Comparison of ENCODE assay signal across 1 cellular context in the genomic region with DNA sequence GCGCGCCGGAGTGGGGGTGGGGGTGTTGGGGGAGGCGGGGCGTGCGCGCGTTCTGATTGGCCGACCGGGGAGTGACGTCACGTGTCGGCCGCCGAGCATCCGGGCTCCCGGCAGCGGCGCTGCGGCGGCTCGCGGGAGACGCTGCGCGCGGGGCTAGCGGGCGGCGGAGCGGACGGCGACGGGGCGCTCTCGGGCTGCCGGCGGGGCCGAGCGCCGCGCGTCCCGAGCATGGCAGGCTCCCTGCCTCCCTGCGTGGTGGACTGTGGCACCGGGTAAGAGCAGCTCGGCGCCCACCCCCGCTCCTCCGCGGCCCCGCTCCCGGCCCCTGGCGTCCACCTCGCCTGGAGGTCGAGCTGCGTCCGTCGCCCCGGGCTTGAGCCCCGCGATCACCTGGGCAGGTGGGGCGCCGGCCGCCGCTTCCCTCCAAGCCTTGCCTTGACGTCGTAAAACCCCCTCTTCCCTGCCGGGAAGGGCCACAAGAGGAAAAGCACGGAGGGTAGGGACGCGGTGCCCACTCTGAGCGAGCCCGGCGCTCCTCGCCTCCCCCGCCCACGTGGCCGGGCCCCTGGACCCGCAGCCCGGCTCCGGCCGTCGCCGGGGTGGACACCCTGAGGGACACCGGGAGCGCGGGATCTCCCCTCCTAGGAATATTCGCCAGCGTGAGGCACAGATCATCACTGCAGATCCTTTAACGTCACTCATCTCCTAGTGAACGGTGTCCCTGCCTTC.
TF ChIP-seq lines count a peak whose summit lies in the region.

A gene (plus strand): TSS at position 98 of the 729 bp plus-strand sequence. CDS start 131 bp downstream, at position 229.

TF ChIP-seq in HepG2, 621 proteins besides CTCF, POLR2A, EP300 and RAD21 (continued from another document and continues in another):
- TF ChIP-seq, protein P1, sequence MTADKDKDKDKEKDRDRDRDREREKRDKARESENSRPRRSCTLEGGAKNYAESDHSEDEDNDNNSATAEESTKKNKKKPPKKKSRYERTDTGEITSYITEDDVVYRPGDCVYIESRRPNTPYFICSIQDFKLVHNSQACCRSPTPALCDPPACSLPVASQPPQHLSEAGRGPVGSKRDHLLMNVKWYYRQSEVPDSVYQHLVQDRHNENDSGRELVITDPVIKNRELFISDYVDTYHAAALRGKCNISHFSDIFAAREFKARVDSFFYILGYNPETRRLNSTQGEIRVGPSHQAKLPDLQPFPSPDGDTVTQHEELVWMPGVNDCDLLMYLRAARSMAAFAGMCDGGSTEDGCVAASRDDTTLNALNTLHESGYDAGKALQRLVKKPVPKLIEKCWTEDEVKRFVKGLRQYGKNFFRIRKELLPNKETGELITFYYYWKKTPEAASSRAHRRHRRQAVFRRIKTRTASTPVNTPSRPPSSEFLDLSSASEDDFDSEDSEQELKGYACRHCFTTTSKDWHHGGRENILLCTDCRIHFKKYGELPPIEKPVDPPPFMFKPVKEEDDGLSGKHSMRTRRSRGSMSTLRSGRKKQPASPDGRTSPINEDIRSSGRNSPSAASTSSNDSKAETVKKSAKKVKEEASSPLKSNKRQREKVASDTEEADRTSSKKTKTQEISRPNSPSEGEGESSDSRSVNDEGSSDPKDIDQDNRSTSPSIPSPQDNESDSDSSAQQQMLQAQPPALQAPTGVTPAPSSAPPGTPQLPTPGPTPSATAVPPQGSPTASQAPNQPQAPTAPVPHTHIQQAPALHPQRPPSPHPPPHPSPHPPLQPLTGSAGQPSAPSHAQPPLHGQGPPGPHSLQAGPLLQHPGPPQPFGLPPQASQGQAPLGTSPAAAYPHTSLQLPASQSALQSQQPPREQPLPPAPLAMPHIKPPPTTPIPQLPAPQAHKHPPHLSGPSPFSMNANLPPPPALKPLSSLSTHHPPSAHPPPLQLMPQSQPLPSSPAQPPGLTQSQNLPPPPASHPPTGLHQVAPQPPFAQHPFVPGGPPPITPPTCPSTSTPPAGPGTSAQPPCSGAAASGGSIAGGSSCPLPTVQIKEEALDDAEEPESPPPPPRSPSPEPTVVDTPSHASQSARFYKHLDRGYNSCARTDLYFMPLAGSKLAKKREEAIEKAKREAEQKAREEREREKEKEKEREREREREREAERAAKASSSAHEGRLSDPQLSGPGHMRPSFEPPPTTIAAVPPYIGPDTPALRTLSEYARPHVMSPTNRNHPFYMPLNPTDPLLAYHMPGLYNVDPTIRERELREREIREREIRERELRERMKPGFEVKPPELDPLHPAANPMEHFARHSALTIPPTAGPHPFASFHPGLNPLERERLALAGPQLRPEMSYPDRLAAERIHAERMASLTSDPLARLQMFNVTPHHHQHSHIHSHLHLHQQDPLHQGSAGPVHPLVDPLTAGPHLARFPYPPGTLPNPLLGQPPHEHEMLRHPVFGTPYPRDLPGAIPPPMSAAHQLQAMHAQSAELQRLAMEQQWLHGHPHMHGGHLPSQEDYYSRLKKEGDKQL (CRISPR knock-in tag; IDR thresholded peaks at IDR 0.05; ENCODE audit: low read depth), result no peak
- TF ChIP-seq TCF7L2 (IDR thresholded peaks at IDR 0.05; ENCODE audit: low read depth, low read length) (no peak), ESRRA (CRISPR knock-in tag; IDR thresholded peaks at IDR 0.05; ENCODE audit: low read depth) (0 out of 2 replicates have a peak, but pooled peaks have one; percentile 42), ZSCAN25 (CRISPR knock-in tag; IDR thresholded peaks at IDR 0.05) (no peak), CENPX (CRISPR knock-in tag; IDR thresholded peaks at IDR 0.05) (no peak), ZNF781 (CRISPR knock-in tag; IDR thresholded peaks at IDR 0.05; ENCODE audit: borderline replicate concordance, not compliant biosample characterization) (no peak), POLR2G (IDR thresholded peaks at IDR 0.05; ENCODE audit: low read depth, low read length) (peak; percentile 65), ZNF557 (CRISPR knock-in tag; IDR thresholded peaks at IDR 0.05) (no peak), MZF1 (CRISPR knock-in tag; IDR thresholded peaks at IDR 0.05; ENCODE audit: borderline replicate concordance) (no peak), NFIC (IDR thresholded peaks at IDR 0.05; ENCODE audit: low read length) (no peak), ZNF780A (CRISPR knock-in tag; IDR thresholded peaks at IDR 0.05) (no peak), POLR2AphosphoS5 (IDR thresholded peaks at IDR 0.05; ENCODE audit: low read depth, low read length) (peak; percentile 43; the same call in 1 of the 2 replicates), ZNF317 (CRISPR knock-in tag; IDR thresholded peaks at IDR 0.05) (no peak), ZC3H4 (CRISPR knock-in tag; IDR thresholded peaks at IDR 0.05; ENCODE audit: borderline replicate concordance) (no peak), AGO2 (optimal IDR thresholded peaks at IDR 0.05; ENCODE audit: low read depth, low read length) (peak; percentile 71), SNAPC2 (CRISPR knock-in tag; IDR thresholded peaks at IDR 0.05) (0 out of 2 replicates have a peak, but pooled peaks have one; percentile 53), PITX1 (CRISPR knock-in tag; IDR thresholded peaks at IDR 0.05) (no peak), ZFP36 (IDR thresholded peaks at IDR 0.05; ENCODE audit: borderline replicate concordance, low read depth, low read length, partially characterized antibody) (no peak), ZNF563 (CRISPR knock-in tag; IDR thresholded peaks at IDR 0.05) (peak; percentile 58; the same call in 1 of the 2 replicates), ZNF644 (CRISPR knock-in tag; IDR thresholded peaks at IDR 0.05; ENCODE audit: low read depth) (no peak), BORCS8-MEF2B (CRISPR knock-in tag; IDR thresholded peaks at IDR 0.05) (peak; percentile 69; the same call in 1 of the 2 replicates), ZNF547 (CRISPR knock-in tag; IDR thresholded peaks at IDR 0.05) (peak; percentile 59), ZNF816 (CRISPR knock-in tag; IDR thresholded peaks at IDR 0.05; ENCODE audit: borderline replicate concordance) (no peak), ZMAT3 (CRISPR knock-in tag; conservative IDR thresholded peaks at IDR 0.05) (0 out of 2 replicates have a peak, but pooled peaks have one; percentile 27), ZNF724P (CRISPR knock-in tag; IDR thresholded peaks at IDR 0.05; ENCODE audit: borderline replicate concordance) (0 out of 2 replicates have a peak, but pooled peaks have one; percentile 66), NCOA5 (CRISPR knock-in tag; IDR thresholded peaks at IDR 0.05) (no peak), YY1 (IDR thresholded peaks at IDR 0.05; ENCODE audit: insufficient read depth, insufficient replicate concordance, low read depth, low read length) (no peak), ARNT2 (CRISPR knock-in tag; IDR thresholded peaks at IDR 0.05; ENCODE audit: low read depth) (0 out of 2 replicates have a peak, but pooled peaks have one; percentile 55), PRPF4 (IDR thresholded peaks at IDR 0.05; ENCODE audit: low read depth, low read length, poor library complexity, severe bottlenecking) (no peak), EZH2 (conservative IDR thresholded peaks at IDR 0.05; ENCODE audit: low read depth, low read length) (no peak), BRD4 (CRISPR knock-in tag; IDR thresholded peaks at IDR 0.05) (no peak), ZNF530 (CRISPR knock-in tag; IDR thresholded peaks at IDR 0.05; ENCODE audit: low read depth) (no peak), HOXA3 (CRISPR knock-in tag; IDR thresholded peaks at IDR 0.05) (peak; percentile 90; the same call in 1 of the 2 replicates), NFATC3 (CRISPR knock-in tag; IDR thresholded peaks at IDR 0.05) (no peak), NR1H2 (CRISPR knock-in tag; IDR thresholded peaks at IDR 0.05; ENCODE audit: borderline replicate concordance, low read depth) (no peak), ZMYM3 (CRISPR knock-in tag; IDR thresholded peaks at IDR 0.05) (no peak)
- TF ChIP-seq, protein P2, sequence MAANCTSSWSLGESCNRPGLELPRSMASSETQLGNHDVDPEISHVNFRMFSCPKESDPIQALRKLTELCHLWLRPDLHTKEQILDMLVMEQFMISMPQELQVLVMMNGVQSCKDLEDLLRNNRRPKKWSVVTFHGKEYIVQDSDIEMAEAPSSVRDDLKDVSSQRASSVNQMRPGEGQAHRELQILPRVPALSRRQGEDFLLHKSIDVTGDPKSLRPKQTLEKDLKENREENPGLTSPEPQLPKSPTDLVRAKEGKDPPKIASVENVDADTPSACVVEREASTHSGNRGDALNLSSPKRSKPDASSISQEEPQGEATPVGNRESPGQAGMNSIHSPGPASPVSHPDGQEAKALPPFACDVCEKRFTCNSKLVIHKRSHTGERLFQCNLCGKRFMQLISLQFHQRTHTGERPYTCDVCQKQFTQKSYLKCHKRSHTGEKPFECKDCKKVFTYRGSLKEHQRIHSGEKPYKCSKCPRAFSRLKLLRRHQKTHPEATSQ (CRISPR knock-in tag; IDR thresholded peaks at IDR 0.05; ENCODE audit: borderline replicate concordance), result peak; percentile 41; the same call in 1 of the 2 replicates
- TF ChIP-seq, protein P3, sequence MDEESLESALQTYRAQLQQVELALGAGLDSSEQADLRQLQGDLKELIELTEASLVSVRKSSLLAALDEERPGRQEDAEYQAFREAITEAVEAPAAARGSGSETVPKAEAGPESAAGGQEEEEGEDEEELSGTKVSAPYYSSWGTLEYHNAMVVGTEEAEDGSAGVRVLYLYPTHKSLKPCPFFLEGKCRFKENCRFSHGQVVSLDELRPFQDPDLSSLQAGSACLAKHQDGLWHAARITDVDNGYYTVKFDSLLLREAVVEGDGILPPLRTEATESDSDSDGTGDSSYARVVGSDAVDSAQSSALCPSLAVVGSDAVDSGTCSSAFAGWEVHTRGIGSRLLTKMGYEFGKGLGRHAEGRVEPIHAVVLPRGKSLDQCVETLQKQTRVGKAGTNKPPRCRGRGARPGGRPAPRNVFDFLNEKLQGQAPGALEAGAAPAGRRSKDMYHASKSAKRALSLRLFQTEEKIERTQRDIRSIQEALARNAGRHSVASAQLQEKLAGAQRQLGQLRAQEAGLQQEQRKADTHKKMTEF (CRISPR knock-in tag; IDR thresholded peaks at IDR 0.05), result peak; percentile 39; the same call in 1 of the 2 replicates
- TF ChIP-seq, protein P4, sequence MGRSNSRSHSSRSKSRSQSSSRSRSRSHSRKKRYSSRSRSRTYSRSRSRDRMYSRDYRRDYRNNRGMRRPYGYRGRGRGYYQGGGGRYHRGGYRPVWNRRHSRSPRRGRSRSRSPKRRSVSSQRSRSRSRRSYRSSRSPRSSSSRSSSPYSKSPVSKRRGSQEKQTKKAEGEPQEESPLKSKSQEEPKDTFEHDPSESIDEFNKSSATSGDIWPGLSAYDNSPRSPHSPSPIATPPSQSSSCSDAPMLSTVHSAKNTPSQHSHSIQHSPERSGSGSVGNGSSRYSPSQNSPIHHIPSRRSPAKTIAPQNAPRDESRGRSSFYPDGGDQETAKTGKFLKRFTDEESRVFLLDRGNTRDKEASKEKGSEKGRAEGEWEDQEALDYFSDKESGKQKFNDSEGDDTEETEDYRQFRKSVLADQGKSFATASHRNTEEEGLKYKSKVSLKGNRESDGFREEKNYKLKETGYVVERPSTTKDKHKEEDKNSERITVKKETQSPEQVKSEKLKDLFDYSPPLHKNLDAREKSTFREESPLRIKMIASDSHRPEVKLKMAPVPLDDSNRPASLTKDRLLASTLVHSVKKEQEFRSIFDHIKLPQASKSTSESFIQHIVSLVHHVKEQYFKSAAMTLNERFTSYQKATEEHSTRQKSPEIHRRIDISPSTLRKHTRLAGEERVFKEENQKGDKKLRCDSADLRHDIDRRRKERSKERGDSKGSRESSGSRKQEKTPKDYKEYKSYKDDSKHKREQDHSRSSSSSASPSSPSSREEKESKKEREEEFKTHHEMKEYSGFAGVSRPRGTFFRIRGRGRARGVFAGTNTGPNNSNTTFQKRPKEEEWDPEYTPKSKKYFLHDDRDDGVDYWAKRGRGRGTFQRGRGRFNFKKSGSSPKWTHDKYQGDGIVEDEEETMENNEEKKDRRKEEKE (IDR thresholded peaks at IDR 0.05), result no peak
- TF ChIP-seq, protein P5, sequence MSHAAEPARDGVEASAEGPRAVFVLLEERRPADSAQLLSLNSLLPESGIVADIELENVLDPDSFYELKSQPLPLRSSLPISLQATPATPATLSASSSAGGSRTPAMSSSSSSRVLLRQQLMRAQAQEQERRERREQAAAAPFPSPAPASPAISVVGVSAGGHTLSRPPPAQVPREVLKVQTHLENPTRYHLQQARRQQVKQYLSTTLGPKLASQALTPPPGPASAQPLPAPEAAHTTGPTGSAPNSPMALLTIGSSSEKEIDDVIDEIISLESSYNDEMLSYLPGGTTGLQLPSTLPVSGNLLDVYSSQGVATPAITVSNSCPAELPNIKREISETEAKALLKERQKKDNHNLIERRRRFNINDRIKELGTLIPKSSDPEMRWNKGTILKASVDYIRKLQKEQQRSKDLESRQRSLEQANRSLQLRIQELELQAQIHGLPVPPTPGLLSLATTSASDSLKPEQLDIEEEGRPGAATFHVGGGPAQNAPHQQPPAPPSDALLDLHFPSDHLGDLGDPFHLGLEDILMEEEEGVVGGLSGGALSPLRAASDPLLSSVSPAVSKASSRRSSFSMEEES (CRISPR knock-in tag; IDR thresholded peaks at IDR 0.05), result peak; percentile 36; the same call in 1 of the 2 replicates
- TF ChIP-seq, protein P6, sequence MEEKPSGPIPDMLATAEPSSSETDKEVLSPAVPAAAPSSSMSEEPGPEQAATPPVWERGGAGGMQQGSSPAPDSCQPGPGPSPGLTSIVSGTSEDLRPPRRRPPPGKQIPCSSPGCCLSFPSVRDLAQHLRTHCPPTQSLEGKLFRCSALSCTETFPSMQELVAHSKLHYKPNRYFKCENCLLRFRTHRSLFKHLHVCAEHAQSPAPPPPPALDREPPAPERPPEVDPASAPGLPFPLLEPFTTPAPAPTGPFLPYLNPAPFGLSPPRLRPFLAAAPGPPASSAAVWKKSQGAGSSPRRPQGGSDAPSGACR (CRISPR knock-in tag; IDR thresholded peaks at IDR 0.05), result no peak
- TF ChIP-seq, protein P7, sequence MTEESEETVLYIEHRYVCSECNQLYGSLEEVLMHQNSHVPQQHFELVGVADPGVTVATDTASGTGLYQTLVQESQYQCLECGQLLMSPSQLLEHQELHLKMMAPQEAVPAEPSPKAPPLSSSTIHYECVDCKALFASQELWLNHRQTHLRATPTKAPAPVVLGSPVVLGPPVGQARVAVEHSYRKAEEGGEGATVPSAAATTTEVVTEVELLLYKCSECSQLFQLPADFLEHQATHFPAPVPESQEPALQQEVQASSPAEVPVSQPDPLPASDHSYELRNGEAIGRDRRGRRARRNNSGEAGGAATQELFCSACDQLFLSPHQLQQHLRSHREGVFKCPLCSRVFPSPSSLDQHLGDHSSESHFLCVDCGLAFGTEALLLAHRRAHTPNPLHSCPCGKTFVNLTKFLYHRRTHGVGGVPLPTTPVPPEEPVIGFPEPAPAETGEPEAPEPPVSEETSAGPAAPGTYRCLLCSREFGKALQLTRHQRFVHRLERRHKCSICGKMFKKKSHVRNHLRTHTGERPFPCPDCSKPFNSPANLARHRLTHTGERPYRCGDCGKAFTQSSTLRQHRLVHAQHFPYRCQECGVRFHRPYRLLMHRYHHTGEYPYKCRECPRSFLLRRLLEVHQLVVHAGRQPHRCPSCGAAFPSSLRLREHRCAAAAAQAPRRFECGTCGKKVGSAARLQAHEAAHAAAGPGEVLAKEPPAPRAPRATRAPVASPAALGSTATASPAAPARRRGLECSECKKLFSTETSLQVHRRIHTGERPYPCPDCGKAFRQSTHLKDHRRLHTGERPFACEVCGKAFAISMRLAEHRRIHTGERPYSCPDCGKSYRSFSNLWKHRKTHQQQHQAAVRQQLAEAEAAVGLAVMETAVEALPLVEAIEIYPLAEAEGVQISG (CRISPR knock-in tag; IDR thresholded peaks at IDR 0.05), result no peak
